13 cellular contexts compared by ENCODE assay signal in the genomic region with DNA sequence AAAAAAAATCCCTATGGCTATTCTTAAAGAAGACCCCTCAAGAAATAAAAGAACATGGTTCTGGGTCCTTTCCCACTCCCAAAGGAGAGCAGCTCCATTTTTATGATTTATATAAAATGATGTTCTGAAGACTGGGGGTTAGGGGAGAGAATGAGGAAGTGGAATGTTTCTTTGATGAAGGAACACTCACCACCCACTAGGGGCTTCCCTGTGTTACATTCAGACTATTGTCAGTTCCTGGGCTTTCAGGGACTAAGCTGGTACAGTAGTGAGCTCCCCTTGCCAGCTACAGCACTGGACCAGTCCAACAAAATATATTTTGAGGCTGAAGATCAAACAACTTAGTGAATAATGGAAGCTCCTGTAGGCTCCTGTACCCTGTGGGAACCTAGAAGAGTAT.
DNase-seq lines count a peak whose midpoint lies in the region; ATAC-seq and TF ChIP-seq lines count a peak whose summit lies in the region.
"Had no signal": no experiment of that assay in that cellular context is flagged by ENCODE, and none has a peak within 500 bp of the region (broad histone marks: within the 10 kb centered on the region; RNA-seq: fewer than 3 reads in every experiment).

No MANE protein-coding gene starts in this region.

- no peak overlapping the region for H3K4me3 Mint-ChIP-seq in activated naive CD4-positive, alpha-beta T cell treated with anti-CD3 and anti-CD28 coated beads, Interleukin-2, amount 10 ng/mL, durations not matched to agents 7 days and 5 days
- H3K4me3 Mint-ChIP-seq: brain had no signal

- H3K36me3 Mint-ChIP-seq in activated naive CD4-positive, alpha-beta T cell treated with anti-CD3 and anti-CD28 coated beads, Interleukin-2, amount 10 ng/mL, durations not matched to agents 7 days and 5 days, result no peaks in the 10 kb centered on the region

- H3K9me3 Mint-ChIP-seq in activated naive CD4-positive, alpha-beta T cell treated with anti-CD3 and anti-CD28 coated beads, Interleukin-2, amount 10 ng/mL, durations not matched to agents 7 days and 5 days, result no peaks in the 10 kb centered on the region

- H3K27me3 ChIP-seq in DOHH2 (ENCODE audit: control insufficient read depth, low read length) (peaks cover 23% of the 10 kb centered on the region), ovary (no peaks in the 10 kb centered on the region)
- H3K27me3 ChIP-seq: testis had no signal

- peak; percentile 85 for ATAC-seq in GM21367 (IDR thresholded peaks at IDR 0.05; ENCODE audit: unreplicated experiment)
- ATAC-seq: lower lobe of right lung had no signal

- H3K4me1 Mint-ChIP-seq in activated naive CD4-positive, alpha-beta T cell treated with anti-CD3 and anti-CD28 coated beads, Interleukin-2, amount 10 ng/mL, durations not matched to agents 7 days and 5 days, result peaks cover 6% of the 10 kb centered on the region

- DNase-seq in KBM-7 (peak; percentile 73), cardiac fibroblast (ENCODE audit: low read depth in 2 of 2) (no peak), epidermal melanocyte (ENCODE audit: insufficient read length, low spot score) (no peak), ovary (no peak), HPDE6-E6E7 (ENCODE audit: extremely low spot score) (no peak)
- no peak for DNase-seq in activated naive CD4-positive, alpha-beta T cell treated with anti-CD3 and anti-CD28 coated beads, Interleukin-2, amount 10 ng/mL, durations not matched to agents 7 days and 5 days
- DNase-seq: lower lobe of right lung, NCI-H1417, testis had no signal

- CTCF ChIA-PET in activated naive CD4-positive, alpha-beta T cell treated with anti-CD3 and anti-CD28 coated beads, Interleukin-2, amount 10 ng/mL, durations not matched to agents 7 days and 5 days (lab: Charles Lee), result interaction anchor here (0.7 kb wide), 1 partner anchor 14 kb away, joined by 3 read pairs; no protein-coding TSS in a partner anchor

- H3K9me2 ChIP-seq in DOHH2 (replicated peaks; ENCODE audit: control insufficient read depth, low read length), result no peaks in the 10 kb centered on the region

- H3K36me3 ChIP-seq in DOHH2 (ENCODE audit: control insufficient read depth, low read length) (no peaks in the 10 kb centered on the region), ovary (no peaks in the 10 kb centered on the region)
- H3K36me3 ChIP-seq: lower lobe of right lung had no signal

- H3K4me2 ChIP-seq in DOHH2 (ENCODE audit: low read length), result no peak overlapping the region

- no peak for TF ChIP-seq POLR2A in ovary (IDR thresholded peaks at IDR 0.05)

- no peak overlapping the region for H3K4me3 ChIP-seq in DOHH2 (ENCODE audit: low read length)
- no peak overlapping the region for H3K4me3 ChIP-seq in cardiac fibroblast (replicated peaks in 1 of 2; ENCODE audit: low read depth in 2 of 2, low read length in 2 of 2)
- H3K4me3 ChIP-seq in ovary, result no peak overlapping the region
- H3K4me3 ChIP-seq: lower lobe of right lung, testis had no signal

- H3K27ac Mint-ChIP-seq in activated naive CD4-positive, alpha-beta T cell treated with anti-CD3 and anti-CD28 coated beads, Interleukin-2, amount 10 ng/mL, durations not matched to agents 7 days and 5 days, result no peak overlapping the region
- H3K27ac Mint-ChIP-seq: brain had no signal

- no peaks in the 10 kb centered on the region for H4K20me1 ChIP-seq in DOHH2 (ENCODE audit: control insufficient read depth, insufficient read depth, low read depth, low read length)

- H3F3A ChIP-seq in DOHH2 (ENCODE audit: control insufficient read depth, insufficient read depth), result no peaks in the 10 kb centered on the region

- TF ChIP-seq CTCF in DOHH2 (IDR thresholded peaks at IDR 0.05; ENCODE audit: low read depth, low read length, poor library complexity, severe bottlenecking) (peak; percentile 13), cardiac fibroblast (IDR thresholded peaks at IDR 0.05; ENCODE audit: low read depth, low read length) (peak; percentile 22), ovary (IDR thresholded peaks at IDR 0.05) (no peak)

- peaks cover 6% of the 10 kb centered on the region for H3K27me3 Mint-ChIP-seq in activated naive CD4-positive, alpha-beta T cell treated with anti-CD3 and anti-CD28 coated beads, Interleukin-2, amount 10 ng/mL, durations not matched to agents 7 days and 5 days
- H3K27me3 Mint-ChIP-seq: brain had no signal

- H3K79me2 ChIP-seq in DOHH2 (ENCODE audit: control insufficient read depth, low read length), result no peaks in the 10 kb centered on the region

- H3K9me3 ChIP-seq in DOHH2 (ENCODE audit: control insufficient read depth, insufficient read depth, low read length) (no peaks in the 10 kb centered on the region), ovary (no peaks in the 10 kb centered on the region)
- H3K9me3 ChIP-seq: lower lobe of right lung, testis had no signal

- H3K4me1 ChIP-seq in DOHH2 (ENCODE audit: control insufficient read depth, low read length), result peaks cover 10% of the 10 kb centered on the region
- H3K4me1 ChIP-seq in ovary (ENCODE audit: insufficient read depth), result no peaks in the 10 kb centered on the region
- H3K4me1 ChIP-seq: lower lobe of right lung, testis had no signal

- no peak overlapping the region for H3K27ac ChIP-seq in DOHH2 (ENCODE audit: low read depth, low read length)
- H3K27ac ChIP-seq in ovary, result no peak overlapping the region
- H3K27ac ChIP-seq: C4-2B, lower lobe of right lung, testis had no signal

- intact Hi-C loops in ovary (cut with DNase I), result no loop called here

- TF ChIP-seq EP300 in ovary (IDR thresholded peaks at IDR 0.05), result no peak

- in situ Hi-C loops in KBM-7 (cut with MboI; ENCODE audit: low pct_unique_long_range_greater_than_20kb, low sequenced_read_pairs), result no loop called here

Comparison
In these comparisons a context has a peak if more than half of its experiments do, and no peak if none do; other contexts are left out.
1. CTCF ChIP-seq: peak in DOHH2 (single experiment) and cardiac fibroblast (single experiment); none in ovary (0 of 3).